In genomic region chr5:149552038-149552494, GRCh38 we compare ENCODE assay signal across 8 cellular contexts. TPM values are rescaled to one million over a fixed set of nuclear protein-coding genes. Genes with fewer than 3 reads are reported as not detected.
DNase-seq lines count a peak whose midpoint lies in the region; ATAC-seq, FAIRE-seq and TF ChIP-seq lines count a peak whose summit lies in the region.

No MANE protein-coding gene starts in this region.

- no TSS peak for BruUV-seq in PC-3 (replicated peaks; lab: Mats Ljungman, UMichigan)

- H3K4me1 Mint-ChIP-seq in CD4-positive, CD25-positive, alpha-beta regulatory T cell, result peaks cover 13 to 32% (median 20%) of the 10 kb centered on the region in 4 donors
- peaks cover 23% of the 10 kb centered on the region for H3K4me1 Mint-ChIP-seq in endothelial cell (ENCODE audit: unreplicated experiment)

- H3K4me3 Mint-ChIP-seq in CD4-positive, CD25-positive, alpha-beta regulatory T cell, result peak overlapping the region; percentile 96 to 100 (median 100)
- H3K4me3 Mint-ChIP-seq in endothelial cell (ENCODE audit: unreplicated experiment), result peak overlapping the region; percentile 99

- ATAC-seq in CD4-positive, CD25-positive, alpha-beta regulatory T cell (ENCODE audit: low read depth in 2 of 2), result no peak
- ATAC-seq in PC-3 (no peak), GM21619 (IDR thresholded peaks at IDR 0.05; ENCODE audit: unreplicated experiment) (no peak), HG02798 (IDR thresholded peaks at IDR 0.05; ENCODE audit: poor library complexity, unreplicated experiment) (no peak)

- no peaks in the 10 kb centered on the region for H3K9me3 ChIP-seq in CD4-positive, CD25-positive, alpha-beta regulatory T cell (ENCODE audit: control insufficient read depth in 2 of 2, low read length in 2 of 2)
- H3K9me3 ChIP-seq in PC-3 (ENCODE audit: low read length) (no peaks in the 10 kb centered on the region), neutrophil (no peaks in the 10 kb centered on the region)

- peaks cover 6% of the 10 kb centered on the region for H3F3A ChIP-seq in PC-3 (ENCODE audit: low read length, unreplicated experiment)

- peak overlapping the region; percentile 88 for H3K4me2 ChIP-seq in PC-3 (ENCODE audit: low read length)

- H3K4me3 ChIP-seq in CD4-positive, CD25-positive, alpha-beta regulatory T cell (ENCODE audit: low read depth, low read length), result peak overlapping the region; percentile 90
- H3K4me3 ChIP-seq in PC-3 (ENCODE audit: low read length) (peak overlapping the region; percentile 93), neutrophil (ENCODE audit: low read depth in 1 of 2, low read length in 1 of 2) (peak overlapping the region; percentile 95 to 96)

- H3K27ac ChIP-seq in CD4-positive, CD25-positive, alpha-beta regulatory T cell (ENCODE audit: insufficient read depth, low read length, poor library complexity, severe bottlenecking), result peak overlapping the region; percentile 97
- H3K27ac ChIP-seq in PC-3 (ENCODE audit: low read length) (peak overlapping the region; percentile 85), neutrophil (peak overlapping the region; percentile 98)

- TF ChIP-seq CTCF in PC-3 (conservative IDR thresholded peaks at IDR 0.05; ENCODE audit: low read depth, low read length) (peak; percentile 30; the same call in 1 of the 2 replicates), endothelial cell (IDR thresholded peaks at IDR 0.05; ENCODE audit: unreplicated experiment) (no peak), neutrophil (IDR thresholded peaks at IDR 0.05) (no peak)

- peaks cover 19% of the 10 kb centered on the region for H4K20me1 ChIP-seq in PC-3 (ENCODE audit: low read length)

- H3K27me3 Mint-ChIP-seq in CD4-positive, CD25-positive, alpha-beta regulatory T cell, result peaks cover 5% of the 10 kb centered on the region
- H3K27me3 Mint-ChIP-seq in endothelial cell (ENCODE audit: unreplicated experiment), result peaks cover 11% of the 10 kb centered on the region

- H3K9me2 ChIP-seq in PC-3 (replicated peaks; ENCODE audit: low read length), result no peaks in the 10 kb centered on the region

- H3K4me1 ChIP-seq in CD4-positive, CD25-positive, alpha-beta regulatory T cell (ENCODE audit: control insufficient read depth, insufficient read depth, low read length, poor library complexity, severe bottlenecking), result peaks cover 28% of the 10 kb centered on the region
- peaks cover 29% of the 10 kb centered on the region for H3K4me1 ChIP-seq in PC-3 (ENCODE audit: insufficient read depth, low read length)
- peaks cover 26 to 32% of the 10 kb centered on the region in 2 experiments for H3K4me1 ChIP-seq in neutrophil (ENCODE audit: control insufficient read depth in 1 of 2, insufficient read depth in 1 of 2, low read depth in 1 of 2, low read length in 1 of 2)

- peak overlapping the region; percentile 99 for H3K27ac Mint-ChIP-seq in CD4-positive, CD25-positive, alpha-beta regulatory T cell
- H3K27ac Mint-ChIP-seq in endothelial cell (ENCODE audit: unreplicated experiment), result peak overlapping the region; percentile 100

- no peak for DNase-seq in CD4-positive, CD25-positive, alpha-beta regulatory T cell
- DNase-seq in PC-3 (no peak), endothelial cell (ENCODE audit: low spot score) (no peak), NCI-H128 (lab: John Stamatoyannopoulos, UW; ENCODE audit: unreplicated experiment) (no peak), GM19239 (ENCODE audit: insufficient read length, low spot score) (no peak)

- H3K36me3 Mint-ChIP-seq in CD4-positive, CD25-positive, alpha-beta regulatory T cell, result peaks cover 18% of the 10 kb centered on the region
- H3K36me3 Mint-ChIP-seq in endothelial cell (ENCODE audit: low read depth, unreplicated experiment), result peaks cover 21% of the 10 kb centered on the region

- H3K36me3 ChIP-seq in CD4-positive, CD25-positive, alpha-beta regulatory T cell (ENCODE audit: control insufficient read depth, insufficient read depth, low read length), result peaks cover 7% of the 10 kb centered on the region
- H3K36me3 ChIP-seq in PC-3 (ENCODE audit: low read depth, low read length) (peaks cover 29% of the 10 kb centered on the region), neutrophil (peaks cover 18% of the 10 kb centered on the region)

- peak overlapping the region; percentile 93 for H2AFZ ChIP-seq in PC-3 (ENCODE audit: low read length)

- H3K79me2 ChIP-seq in PC-3 (ENCODE audit: low read length), result peaks cover 53% of the 10 kb centered on the region

- H3K9me3 Mint-ChIP-seq in CD4-positive, CD25-positive, alpha-beta regulatory T cell, result no peaks in the 10 kb centered on the region
- H3K9me3 Mint-ChIP-seq in endothelial cell (ENCODE audit: unreplicated experiment), result no peaks in the 10 kb centered on the region

- POLR2A ChIA-PET in PC-3 (lab: Charles Lee; ENCODE audit: unreplicated experiment), result interaction anchor here (0.6 to 1.4 kb wide), 3 partner anchors 10 to 216 kb away, joined by 3 to 31 read pairs (median 3); no protein-coding TSS in a partner anchor

- H3K27me3 ChIP-seq in CD4-positive, CD25-positive, alpha-beta regulatory T cell (ENCODE audit: control insufficient read depth, insufficient read depth, low read length), result no peaks in the 10 kb centered on the region
- H3K27me3 ChIP-seq in PC-3 (ENCODE audit: low read length) (no peaks in the 10 kb centered on the region), neutrophil (no peaks in the 10 kb centered on the region)

- intact Hi-C loops in PC-3 (cut with micrococcal nuclease), result no loop called here

- CTCF ChIA-PET in PC-3 (lab: Charles Lee), result interaction anchor here (0.6 to 1.4 kb wide), 3 partner anchors 66 to 113 kb away, joined by 3 to 6 read pairs (median 4); no protein-coding TSS in a partner anchor

- H3K9ac ChIP-seq in PC-3 (ENCODE audit: low read length), result peak overlapping the region; percentile 99

- FAIRE-seq in GM19239 (lab: Jason Lieb, UNC), result no peak

RNA-seq across cellular contexts. Expression of gene CSNK1A1, which starts 0.8 kb away (rescaled TPM):
- total RNA-seq in CD4-positive, CD25-positive, alpha-beta regulatory T cell, result 234 TPM
- polyA plus RNA-seq in CD4-positive, CD25-positive, alpha-beta regulatory T cell, result 100 to 1,000 TPM; 134 to 152 (median 147) TPM
- total RNA-seq in PC-3 (2014; rRNA removed) (500 and 586 TPM in 2 replicates), endothelial cell (ENCODE audit: unreplicated experiment) (242 TPM)

RNA-seq across cellular contexts. Expression of gene ARHGEF37, which starts 29.2 kb away (rescaled TPM):
- 1.8 TPM for total RNA-seq in CD4-positive, CD25-positive, alpha-beta regulatory T cell
- under 1 TPM in 3 of 4 donors, not detected in 1; 0.20 to 0.55 (median 0.45) TPM for polyA plus RNA-seq in CD4-positive, CD25-positive, alpha-beta regulatory T cell
- total RNA-seq in PC-3 (2014; rRNA removed) (5.2 and 6.5 TPM in 2 replicates), endothelial cell (ENCODE audit: unreplicated experiment) (4.5 TPM)
